ENCODE assay signal across 8 cellular contexts in the genomic region with DNA sequence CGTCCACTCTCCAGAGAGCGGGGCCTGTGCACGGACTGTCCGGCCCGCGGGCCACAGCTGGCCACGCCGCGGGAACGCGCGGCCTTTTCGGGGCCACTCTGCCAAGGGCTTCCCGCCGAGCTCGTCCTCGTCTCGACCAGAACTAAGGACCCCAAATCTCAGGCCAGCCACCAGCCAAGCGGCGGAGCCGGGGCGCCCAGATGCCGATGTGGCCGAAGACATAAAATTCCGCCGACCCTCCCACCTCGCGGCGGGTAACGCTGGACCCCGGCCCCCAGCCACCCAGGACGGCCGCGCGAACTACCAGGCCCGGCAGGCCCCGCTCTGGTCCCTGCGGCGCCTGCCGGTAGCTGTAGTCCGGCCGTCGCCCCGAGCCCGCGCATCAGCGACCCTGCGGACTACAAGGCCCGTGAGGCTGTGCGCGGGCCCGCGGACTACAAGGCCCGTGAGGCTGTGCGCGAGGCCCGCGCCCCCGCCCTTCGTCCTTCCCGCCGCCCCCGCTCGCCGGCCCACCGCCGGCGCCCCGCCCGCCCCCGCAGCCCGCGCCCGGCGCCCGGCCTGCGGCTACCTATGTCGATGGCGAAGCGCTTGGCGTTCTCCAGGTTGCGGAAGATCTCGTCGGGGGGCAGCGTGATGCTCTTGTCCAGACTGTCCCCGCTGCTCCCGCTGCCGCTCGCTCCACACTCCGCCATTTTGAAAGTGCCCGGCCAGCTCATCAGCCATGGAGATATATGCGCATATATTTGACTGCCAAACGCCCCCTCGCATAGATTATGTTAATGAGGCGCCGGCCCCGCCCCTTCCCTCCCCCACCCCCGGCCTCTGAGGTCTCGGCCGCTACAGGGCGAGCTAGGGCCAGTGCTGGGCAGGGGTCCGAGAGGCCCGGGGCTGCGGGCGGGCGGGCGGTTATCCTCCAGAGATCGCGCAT. TPM values are rescaled to one million over a fixed set of nuclear protein-coding genes. Genes with fewer than 3 reads are reported as not detected.
A peak's percentile ranks its signal among the peaks of the same experiment; 100 is the strongest.
DNase-seq lines count a peak whose midpoint lies in the region; ATAC-seq, FAIRE-seq and TF ChIP-seq lines count a peak whose summit lies in the region.

A gene (minus strand): TSS at position 701 of the 928 bp plus-strand sequence. CDS start 9 bp downstream, at position 692.

- TF ChIP-seq CTCF in SK-N-SH (IDR thresholded peaks at IDR 0.05) (no peak), omental fat pad (IDR thresholded peaks at IDR 0.05) (no peak), testis (IDR thresholded peaks at IDR 0.05) (no peak)

- FAIRE-seq in H54 (lab: Jason Lieb, UNC), result no peak

- H3K4me3 ChIP-seq in SK-N-SH (ENCODE audit: low read depth in 2 of 2, low read length in 1 of 2), result peak within 1 kb of the TSS; percentile 70 to 93
- peak within 1 kb of the TSS; percentile 71 to 82 for H3K4me3 ChIP-seq in testis

- H4K20me1 ChIP-seq in SK-N-SH (ENCODE audit: insufficient read depth), result peaks cover 38% of the 10 kb centered on the region

- DNase-seq in GDM1 (lab: John Stamatoyannopoulos, UW) (peak; percentile 88), H54 (ENCODE audit: insufficient read length, low spot score) (peak; percentile 91), M059J (ENCODE audit: low read depth) (peak; percentile 90), SK-N-SH (peak; percentile 96), globus pallidus (ENCODE audit: low spot score) (peak; percentile 94), omental fat pad (ENCODE audit: low spot score) (peak; percentile 74), testis (peak; percentile 97)
- peak; percentile 91 for DNase-seq in activated naive CD4-positive, alpha-beta T cell treated with anti-CD3 and anti-CD28 coated beads, Interleukin-2, amount 50 U/mL, for 16 hours

- WGBS in SK-N-SH (ENCODE audit: low lambda C conversion rate), result 6% methylated on average over 7 of the region's 109 CpGs
- 0% methylated on average over 3 to 55 of the region's 109 CpGs for WGBS in testis, 2 donors

- H3K27ac ChIP-seq in SK-N-SH (ENCODE audit: low read depth in 2 of 2, low read length in 1 of 2) (peak within 1 kb of the TSS; percentile 24 to 87; a peak in 3 of 4 replicates), testis (peak within 1 kb of the TSS; percentile 6 to 91)

- H3K4me2 ChIP-seq in SK-N-SH, result peak within 1 kb of the TSS; percentile 83

- H3K36me3 ChIP-seq in SK-N-SH (replicated peaks in 1 of 2; ENCODE audit: control insufficient read depth in 1 of 2, insufficient read depth in 2 of 2, low read length in 1 of 2) (peaks cover under 1 to 12% of the 10 kb centered on the region in 2 experiments), testis (ENCODE audit: low read depth, missing control alignments) (no peaks in the 10 kb centered on the region)

- H3K4me1 ChIP-seq in SK-N-SH (ENCODE audit: control insufficient read depth in 1 of 2, insufficient read depth in 2 of 2, low read depth in 1 of 2, low read length in 1 of 2) (peaks cover 0 to 45% of the 10 kb centered on the region in 2 experiments; a peak in 3 of 4 replicates), testis (peaks cover 53% of the 10 kb centered on the region)

- H3K9ac ChIP-seq in SK-N-SH, result peak within 1 kb of the TSS; percentile 76

- no peaks in the 10 kb centered on the region for H3K9me2 ChIP-seq in SK-N-SH

- H2AFZ ChIP-seq in SK-N-SH (ENCODE audit: low read depth), result no peak within 1 kb of the TSS

- CTCF ChIA-PET in SK-N-SH (lab: Yijun Ruan, JAX), result interaction anchor here (0.9 to 5.2 kb wide), 6 partner anchors 22 to 351 kb away, joined by 3 to 25 read pairs (median 4); no protein-coding TSS in a partner anchor

- H3K79me2 ChIP-seq in SK-N-SH (ENCODE audit: insufficient read depth), result peaks cover 40% of the 10 kb centered on the region

- TF ChIP-seq RAD21 in SK-N-SH (IDR thresholded peaks at IDR 0.05; ENCODE audit: low read length), result no peak

- TF ChIP-seq EP300 in SK-N-SH (IDR thresholded peaks at IDR 0.05; ENCODE audit: borderline replicate concordance in 1 of 2, low read depth in 1 of 2, low read length in 1 of 2), result no peak

- ATAC-seq in omental fat pad (ENCODE audit: low FRiP score), result peak; percentile 98

- H3K27me3 ChIP-seq in SK-N-SH (ENCODE audit: insufficient read depth) (peaks cover 6% of the 10 kb centered on the region; the same call in 1 of the 2 replicates), testis (no peaks in the 10 kb centered on the region)

- no peaks in the 10 kb centered on the region for H3F3A ChIP-seq in SK-N-SH (replicated peaks; ENCODE audit: insufficient read depth)

- TF ChIP-seq POLR2A in H54 (IDR thresholded peaks at IDR 0.05; ENCODE audit: low read depth, low read length) (peak; percentile 49; the same call in 1 of the 2 replicates), testis (IDR thresholded peaks at IDR 0.05) (peak; percentile 25)

- H3K9me3 ChIP-seq in SK-N-SH (no peaks in the 10 kb centered on the region), testis (no peaks in the 10 kb centered on the region)

- intact Hi-C loops in testis (cut with DNase I; ENCODE audit: low total_unique reads), result no loop called here

- POLR2A ChIA-PET in SK-N-SH (lab: Yijun Ruan, JAX), result interaction anchor here (0.5 to 3.4 kb wide), 10 partner anchors 10 to 135 kb away, joined by 3 to 19 read pairs (median 3); a partner anchor contains a TSS

TF ChIP-seq in SK-N-SH, 30 proteins besides CTCF, POLR2A, EP300 and RAD21 (continues in another document):
- TF ChIP-seq FOXJ3 (CRISPR knock-in tag; IDR thresholded peaks at IDR 0.05) (no peak), SMC3 (IDR thresholded peaks at IDR 0.05; ENCODE audit: low read depth, low read length) (0 out of 2 replicates have a peak, but pooled peaks have one; percentile 8), CHD2 (IDR thresholded peaks at IDR 0.05; ENCODE audit: low read length, partially characterized antibody) (peak; percentile 93), MXI1 (IDR thresholded peaks at IDR 0.05; ENCODE audit: low read depth, low read length) (peak; percentile 5; the same call in 1 of the 2 replicates), NFIC (IDR thresholded peaks at IDR 0.05; ENCODE audit: borderline replicate concordance) (no peak), RXRA (IDR thresholded peaks at IDR 0.05; ENCODE audit: borderline replicate concordance, low read depth) (no peak), TCF12 (IDR thresholded peaks at IDR 0.05) (no peak), RFX5 (IDR thresholded peaks at IDR 0.05; ENCODE audit: low read length) (no peak), FOXM1 (IDR thresholded peaks at IDR 0.05; ENCODE audit: low read depth) (no peak), POLR2AphosphoS5 (IDR thresholded peaks at IDR 0.05; ENCODE audit: low read depth, low read length) (peak; percentile 71)
- TF ChIP-seq, protein P1, sequence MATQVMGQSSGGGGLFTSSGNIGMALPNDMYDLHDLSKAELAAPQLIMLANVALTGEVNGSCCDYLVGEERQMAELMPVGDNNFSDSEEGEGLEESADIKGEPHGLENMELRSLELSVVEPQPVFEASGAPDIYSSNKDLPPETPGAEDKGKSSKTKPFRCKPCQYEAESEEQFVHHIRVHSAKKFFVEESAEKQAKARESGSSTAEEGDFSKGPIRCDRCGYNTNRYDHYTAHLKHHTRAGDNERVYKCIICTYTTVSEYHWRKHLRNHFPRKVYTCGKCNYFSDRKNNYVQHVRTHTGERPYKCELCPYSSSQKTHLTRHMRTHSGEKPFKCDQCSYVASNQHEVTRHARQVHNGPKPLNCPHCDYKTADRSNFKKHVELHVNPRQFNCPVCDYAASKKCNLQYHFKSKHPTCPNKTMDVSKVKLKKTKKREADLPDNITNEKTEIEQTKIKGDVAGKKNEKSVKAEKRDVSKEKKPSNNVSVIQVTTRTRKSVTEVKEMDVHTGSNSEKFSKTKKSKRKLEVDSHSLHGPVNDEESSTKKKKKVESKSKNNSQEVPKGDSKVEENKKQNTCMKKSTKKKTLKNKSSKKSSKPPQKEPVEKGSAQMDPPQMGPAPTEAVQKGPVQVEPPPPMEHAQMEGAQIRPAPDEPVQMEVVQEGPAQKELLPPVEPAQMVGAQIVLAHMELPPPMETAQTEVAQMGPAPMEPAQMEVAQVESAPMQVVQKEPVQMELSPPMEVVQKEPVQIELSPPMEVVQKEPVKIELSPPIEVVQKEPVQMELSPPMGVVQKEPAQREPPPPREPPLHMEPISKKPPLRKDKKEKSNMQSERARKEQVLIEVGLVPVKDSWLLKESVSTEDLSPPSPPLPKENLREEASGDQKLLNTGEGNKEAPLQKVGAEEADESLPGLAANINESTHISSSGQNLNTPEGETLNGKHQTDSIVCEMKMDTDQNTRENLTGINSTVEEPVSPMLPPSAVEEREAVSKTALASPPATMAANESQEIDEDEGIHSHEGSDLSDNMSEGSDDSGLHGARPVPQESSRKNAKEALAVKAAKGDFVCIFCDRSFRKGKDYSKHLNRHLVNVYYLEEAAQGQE (IDR thresholded peaks at IDR 0.05; ENCODE audit: low read depth, low read length), result no peak
- TF ChIP-seq, protein P2, sequence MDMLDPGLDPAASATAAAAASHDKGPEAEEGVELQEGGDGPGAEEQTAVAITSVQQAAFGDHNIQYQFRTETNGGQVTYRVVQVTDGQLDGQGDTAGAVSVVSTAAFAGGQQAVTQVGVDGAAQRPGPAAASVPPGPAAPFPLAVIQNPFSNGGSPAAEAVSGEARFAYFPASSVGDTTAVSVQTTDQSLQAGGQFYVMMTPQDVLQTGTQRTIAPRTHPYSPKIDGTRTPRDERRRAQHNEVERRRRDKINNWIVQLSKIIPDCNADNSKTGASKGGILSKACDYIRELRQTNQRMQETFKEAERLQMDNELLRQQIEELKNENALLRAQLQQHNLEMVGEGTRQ (IDR thresholded peaks at IDR 0.05; ENCODE audit: borderline replicate concordance, low read depth, low read length), result no peak
- TF ChIP-seq, protein P3, sequence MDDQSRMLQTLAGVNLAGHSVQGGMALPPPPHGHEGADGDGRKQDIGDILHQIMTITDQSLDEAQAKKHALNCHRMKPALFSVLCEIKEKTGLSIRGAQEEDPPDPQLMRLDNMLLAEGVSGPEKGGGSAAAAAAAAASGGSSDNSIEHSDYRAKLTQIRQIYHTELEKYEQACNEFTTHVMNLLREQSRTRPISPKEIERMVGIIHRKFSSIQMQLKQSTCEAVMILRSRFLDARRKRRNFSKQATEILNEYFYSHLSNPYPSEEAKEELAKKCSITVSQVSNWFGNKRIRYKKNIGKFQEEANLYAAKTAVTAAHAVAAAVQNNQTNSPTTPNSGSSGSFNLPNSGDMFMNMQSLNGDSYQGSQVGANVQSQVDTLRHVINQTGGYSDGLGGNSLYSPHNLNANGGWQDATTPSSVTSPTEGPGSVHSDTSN (IDR thresholded peaks at IDR 0.05), result no peak

RNA-seq across cellular contexts. Expression of the gene that starts here (rescaled TPM):
- total RNA-seq in M059J (2014; rRNA removed; shearing (Covaris generic)), result 9.0 and 18.0 TPM in 2 replicates
- polyA plus RNA-seq in SK-N-SH (2012; rRNA removed) (15.1 and 16.6 TPM in 2 replicates), testis (ENCODE audit: insufficient read depth, low read depth, low replicate concordance) (23.2 TPM)
- 5.9 and 8.7 TPM in 2 replicates for polyA plus RNA-seq in SK-N-SH (2012; cell fraction: cytosol; rRNA removed)
- polyA plus RNA-seq in SK-N-SH (2012; cell fraction: nucleus; rRNA removed), result 64.1 and 71.4 TPM in 2 replicates
- total RNA-seq in omental fat pad (10 to 100 TPM; 15.1 to 38.1 (median 27.4) TPM), testis (10 to 100 TPM; 65.9 to 84.7 TPM)

Comparison
In these comparisons a context has a peak if more than half of its experiments do, and no peak if none do; other contexts are left out.
1. Peak in every context shown above with its lines: DNase-seq, ATAC-seq, H3K4me3 ChIP-seq and H3K27ac ChIP-seq.